Comparison of ENCODE assay signal across 11 cellular contexts in genomic region chr12:50550530-50551223, GRCh38. TPM values are rescaled to one million over a fixed set of nuclear protein-coding genes. Genes with fewer than 3 reads are reported as not detected.
DNase-seq lines count a peak whose midpoint lies in the region; ATAC-seq and TF ChIP-seq lines count a peak whose summit lies in the region.
"Had no signal": no experiment of that assay in that cellular context is flagged by ENCODE, and none has a peak within 500 bp of the region (broad histone marks: within the 10 kb centered on the region; RNA-seq: fewer than 3 reads in every experiment).

No MANE protein-coding gene starts in this region.

- H3K36me3 Mint-ChIP-seq in naive B cell, result peaks cover 0 to 7% of the 10 kb centered on the region in 2 donors
- H3K36me3 Mint-ChIP-seq: natural killer cell had no signal

- H3K4me1 ChIP-seq in A673 (ENCODE audit: insufficient read depth, low read length, poor library complexity, severe bottlenecking), result peaks cover 47% of the 10 kb centered on the region

- no peaks in the 10 kb centered on the region for H3K27me3 Mint-ChIP-seq in naive B cell

- no peaks in the 10 kb centered on the region for H3K9me3 ChIP-seq in A673 (ENCODE audit: low read depth, low read length, poor library complexity, severe bottlenecking)

- H3K4me3 ChIP-seq in A673 (ENCODE audit: low read depth, low read length, poor library complexity, severe bottlenecking) (no peak overlapping the region), epithelial cell of esophagus (ENCODE audit: low read length) (no peak overlapping the region)

- peaks cover 45 to 73% (median 64%) of the 10 kb centered on the region in 3 donors for H3K4me1 Mint-ChIP-seq in naive B cell

- peaks cover 0 to 6% (median 0%) of the 10 kb centered on the region in 7 donors for H3K9me3 Mint-ChIP-seq in naive B cell
- H3K9me3 Mint-ChIP-seq: natural killer cell had no signal

- POLR2A ChIA-PET in A673 (lab: Charles Lee; ENCODE audit: low non-redundant PET), result no interaction called here

- no peak overlapping the region for H3K4me3 Mint-ChIP-seq in naive B cell
- H3K4me3 Mint-ChIP-seq: natural killer cell had no signal

- DNase-seq in A673 (ENCODE audit: low spot score) (no peak), OCI-M2 (lab: John Stamatoyannopoulos, UW; ENCODE audit: unreplicated experiment) (peak; percentile 18), epithelial cell of esophagus (ENCODE audit: low read depth) (peak; percentile 92), naive B cell (no peak), CD1c-positive myeloid dendritic cell (ENCODE audit: extremely low spot score) (no peak), H4 (ENCODE audit: low spot score) (no peak), NCI-H526 treated with DMSO at 0.1 percent for 48 hours (lab: John Stamatoyannopoulos, UW) (no peak)
- DNase-seq: activated CD4-positive, alpha-beta T cell treated with anti-CD3 and anti-CD28 coated beads for 48 hours; natural killer cell; SHP77 had no signal

- peak overlapping the region; percentile 50 for H3K27ac ChIP-seq in A673 (ENCODE audit: low read depth, low read length, poor library complexity, severe bottlenecking)

- BruUV-seq in A673 (replicated peaks; lab: Mats Ljungman, UMichigan), result no TSS peak

- no peaks in the 10 kb centered on the region for H3K36me3 ChIP-seq in A673 (ENCODE audit: insufficient read depth, low read length, poor library complexity, severe bottlenecking)

- no peaks in the 10 kb centered on the region for H3K27me3 ChIP-seq in A673 (replicated peaks; ENCODE audit: insufficient read depth, low read depth, low read length, poor library complexity)

- CTCF ChIA-PET in A673 (lab: Charles Lee), result no interaction called here

- intact Hi-C loops in A673 (cut with micrococcal nuclease; ENCODE audit: unreplicated experiment), result no loop called here

- H3K27ac Mint-ChIP-seq in naive B cell, result peak overlapping the region; percentile 29 to 79 (median 64)
- H3K27ac Mint-ChIP-seq: natural killer cell had no signal

- ATAC-seq in naive B cell (ENCODE audit: low read depth in 2 of 2) (no peak), HG03521 (IDR thresholded peaks at IDR 0.05; ENCODE audit: unreplicated experiment) (no peak)
- ATAC-seq: natural killer cell had no signal

- TF ChIP-seq CTCF in A673 (conservative IDR thresholded peaks at IDR 0.05; ENCODE audit: low read depth, low read length), result no peak
- no peak for TF ChIP-seq CTCF in epithelial cell of esophagus (IDR thresholded peaks at IDR 0.05; ENCODE audit: insufficient read depth, low read depth, low read length, missing control alignments)

RNA-seq across cellular contexts. Expression of gene DIP2B, which starts 45.9 kb away (rescaled TPM):
- 37.2 and 40.5 TPM in 2 replicates for total RNA-seq in A673 (2021)
- 10 to 100 TPM; 13.4 to 26.7 (median 18.1) TPM for polyA plus RNA-seq in naive B cell (ENCODE audit: low read depth in 6 of 6)
- 9.0 and 13.2 TPM in 2 replicates for total RNA-seq in H4 (2014; rRNA removed; shearing (Covaris generic))

Comparison
In these comparisons a context has a peak if more than half of its experiments do, and no peak if none do; other contexts are left out.
1. DNase-seq: peak in OCI-M2 (single experiment) and epithelial cell of esophagus (single experiment); none in A673 (single experiment), naive B cell (single experiment), CD1c-positive myeloid dendritic cell (single experiment), H4 (single experiment) and NCI-H526 treated with DMSO at 0.1 percent for 48 hours (single experiment).